ENCODE assay signal across 11 cellular contexts in the genomic region with DNA sequence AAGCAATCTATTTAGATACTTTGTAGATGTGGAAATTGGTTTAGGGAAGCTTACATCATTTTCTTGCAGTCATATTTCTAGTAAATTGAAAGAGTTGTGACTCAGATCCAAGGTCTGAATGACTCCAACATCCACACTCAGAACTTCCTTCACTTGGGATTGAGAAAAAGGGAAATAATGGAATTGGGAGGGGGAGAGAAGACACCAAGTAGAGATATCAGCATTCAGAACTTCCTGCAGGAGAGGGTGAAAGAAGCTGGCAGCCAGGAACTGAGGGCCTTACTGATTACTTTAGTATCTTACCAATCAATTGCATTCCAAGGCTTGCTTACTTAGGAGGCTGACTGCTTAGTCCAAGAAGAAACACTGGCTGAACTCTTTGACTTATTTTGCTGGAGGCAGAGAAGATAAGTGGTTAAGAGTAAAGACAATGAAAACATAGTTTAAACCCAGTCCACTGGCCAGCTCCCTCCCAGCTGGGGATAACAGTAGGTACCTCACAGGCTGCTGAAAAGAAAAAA. TPM values are rescaled to one million over a fixed set of nuclear protein-coding genes. Genes with fewer than 3 reads are reported as not detected.
DNase-seq lines count a peak whose midpoint lies in the region; TF ChIP-seq lines count a peak whose summit lies in the region.
"Had no signal": no experiment of that assay in that cellular context is flagged by ENCODE, and none has a peak within 500 bp of the region (broad histone marks: within the 10 kb centered on the region; RNA-seq: fewer than 3 reads in every experiment).

No MANE protein-coding gene starts in this region.

- no peaks in the 10 kb centered on the region for H3K36me3 Mint-ChIP-seq in dendritic cell treated with granulocyte-macrophage colony-stimulating factor and Interleukin-4, amounts not matched to agents 40 ng/mL and 50 ng/mL, for 4 days (ENCODE audit: low read depth)
- H3K36me3 Mint-ChIP-seq in immature natural killer cell = no peaks in the 10 kb centered on the region

- no peak overlapping the region for H3K9ac ChIP-seq in MM.1S (ENCODE audit: low read length)

- DNase-seq in A673 (ENCODE audit: low spot score) (no peak), M059J (ENCODE audit: low read depth) (peak; percentile 69), kidney tubule cell (ENCODE audit: low spot score) (peak; percentile 65), MM.1S (no peak), vagina (ENCODE audit: extremely low spot score in 2 of 2) (no peak), HEK293T (ENCODE audit: extremely low spot score) (no peak), immature natural killer cell (no peak)
- DNase-seq: activated naive CD4-positive, alpha-beta T cell; NCI-H2081 had no signal

- TF ChIP-seq CTCF in A673 (conservative IDR thresholded peaks at IDR 0.05; ENCODE audit: low read depth, low read length) (no peak), MM.1S (IDR thresholded peaks at IDR 0.05; ENCODE audit: low read length) (no peak), vagina (IDR thresholded peaks at IDR 0.05) (no peak)

- H3K27ac ChIP-seq in A673 (ENCODE audit: low read depth, low read length, poor library complexity, severe bottlenecking) = peak overlapping the region; percentile 31
- H3K27ac ChIP-seq in MM.1S (ENCODE audit: low read length) = no peak overlapping the region
- no peak overlapping the region for H3K27ac ChIP-seq in vagina

- H3K27me3 ChIP-seq in A673 (replicated peaks; ENCODE audit: insufficient read depth, low read depth, low read length, poor library complexity) (no peaks in the 10 kb centered on the region), MM.1S (replicated peaks; ENCODE audit: insufficient read depth, low read length) (no peaks in the 10 kb centered on the region), vagina (no peaks in the 10 kb centered on the region)

- no peaks in the 10 kb centered on the region for H3K9me2 ChIP-seq in MM.1S (replicated peaks; ENCODE audit: insufficient read depth, low read length)

- H3K4me1 Mint-ChIP-seq in dendritic cell treated with granulocyte-macrophage colony-stimulating factor and Interleukin-4, amounts not matched to agents 40 ng/mL and 50 ng/mL, for 4 days (ENCODE audit: low read depth) = peaks cover 17% of the 10 kb centered on the region
- H3K4me1 Mint-ChIP-seq in immature natural killer cell = peaks cover 0 to 4% of the 10 kb centered on the region in 2 donors

- H3K4me3 ChIP-seq in A673 (ENCODE audit: low read depth, low read length, poor library complexity, severe bottlenecking) = no peak overlapping the region
- H3K4me3 ChIP-seq in MM.1S (ENCODE audit: low read length) = no peak overlapping the region
- no peak overlapping the region for H3K4me3 ChIP-seq in vagina

- no peak for TF ChIP-seq POLR2A in vagina (IDR thresholded peaks at IDR 0.05)

- H3K36me3 ChIP-seq in A673 (ENCODE audit: insufficient read depth, low read length, poor library complexity, severe bottlenecking) = no peaks in the 10 kb centered on the region
- H3K36me3 ChIP-seq in MM.1S (replicated peaks; ENCODE audit: insufficient read depth, low read length) = no peaks in the 10 kb centered on the region
- no peaks in the 10 kb centered on the region for H3K36me3 ChIP-seq in vagina

- no TSS peak for BruUV-seq in A673 (replicated peaks; lab: Mats Ljungman, UMichigan)

- H3K27ac Mint-ChIP-seq in dendritic cell treated with granulocyte-macrophage colony-stimulating factor and Interleukin-4, amounts not matched to agents 40 ng/mL and 50 ng/mL, for 4 days = peak overlapping the region; percentile 14
- H3K27ac Mint-ChIP-seq in immature natural killer cell = no peak overlapping the region
- H3K27ac Mint-ChIP-seq: T-helper 2 cell treated with Interferon-gamma antibody and Interleukin-4, amounts not matched to agents 5 μg/mL and 100 μg/mL, for 36 hours had no signal

- no peak overlapping the region for H3K4me2 ChIP-seq in MM.1S (ENCODE audit: low read depth, low read length)

- intact Hi-C loops in A673 (cut with micrococcal nuclease; ENCODE audit: unreplicated experiment) = no loop called here
- intact Hi-C loops in dendritic cell treated with granulocyte-macrophage colony-stimulating factor and Interleukin-4, amounts not matched to agents 40 ng/mL and 50 ng/mL, for 4 days (cut with micrococcal nuclease) = no loop called here
- intact Hi-C loops in vagina (cut with DNase I) = no loop called here

- H3K9me3 ChIP-seq in A673 (ENCODE audit: low read depth, low read length, poor library complexity, severe bottlenecking) (no peaks in the 10 kb centered on the region), MM.1S (replicated peaks; ENCODE audit: insufficient read depth, low read length) (no peaks in the 10 kb centered on the region), vagina (no peaks in the 10 kb centered on the region)

- POLR2A ChIA-PET in A673 (lab: Charles Lee; ENCODE audit: low non-redundant PET) (no interaction called here), HEK293T (lab: Yijun Ruan, JAX) (no interaction called here)

- peaks cover 58% of the 10 kb centered on the region for H3K79me2 ChIP-seq in MM.1S (ENCODE audit: low read length)

- no peak overlapping the region for H3K4me3 Mint-ChIP-seq in dendritic cell treated with granulocyte-macrophage colony-stimulating factor and Interleukin-4, amounts not matched to agents 40 ng/mL and 50 ng/mL, for 4 days
- no peak overlapping the region for H3K4me3 Mint-ChIP-seq in immature natural killer cell
- H3K4me3 Mint-ChIP-seq: T-helper 2 cell treated with Interferon-gamma antibody and Interleukin-4, amounts not matched to agents 5 μg/mL and 100 μg/mL, for 36 hours had no signal

- H3K4me1 ChIP-seq in A673 (ENCODE audit: insufficient read depth, low read length, poor library complexity, severe bottlenecking) (peaks cover 40% of the 10 kb centered on the region), MM.1S (ENCODE audit: low read length) (no peaks in the 10 kb centered on the region), vagina (peaks cover 19% of the 10 kb centered on the region)

- no peaks in the 10 kb centered on the region for H3K27me3 Mint-ChIP-seq in dendritic cell treated with granulocyte-macrophage colony-stimulating factor and Interleukin-4, amounts not matched to agents 40 ng/mL and 50 ng/mL, for 4 days
- H3K27me3 Mint-ChIP-seq in immature natural killer cell (ENCODE audit: low read depth in 3 of 3) = peaks cover 0 to 2% (median under 1%) of the 10 kb centered on the region in 3 donors

- H3F3A ChIP-seq in MM.1S (ENCODE audit: insufficient read depth, low read length) = no peaks in the 10 kb centered on the region

- H2AFZ ChIP-seq in MM.1S (ENCODE audit: low read length) = no peak overlapping the region

- CTCF ChIA-PET in A673 (lab: Charles Lee) = no interaction called here
- CTCF ChIA-PET in HEK293T (lab: Yijun Ruan, JAX) = no interaction called here

- H3K9me3 Mint-ChIP-seq in dendritic cell treated with granulocyte-macrophage colony-stimulating factor and Interleukin-4, amounts not matched to agents 40 ng/mL and 50 ng/mL, for 4 days = no peaks in the 10 kb centered on the region
- peaks cover 0 to 2% (median 0%) of the 10 kb centered on the region in 6 donors for H3K9me3 Mint-ChIP-seq in immature natural killer cell
- H3K9me3 Mint-ChIP-seq: T-helper 2 cell treated with Interferon-gamma antibody and Interleukin-4, amounts not matched to agents 5 μg/mL and 100 μg/mL, for 36 hours had no signal

- H4K20me1 ChIP-seq in MM.1S (ENCODE audit: insufficient read depth, low read length) = no peaks in the 10 kb centered on the region

TF ChIP-seq in HEK293T, 16 proteins besides CTCF, POLR2A, EP300 and RAD21:
- TF ChIP-seq SP1 (IDR thresholded peaks at IDR 0.05) (no peak), ZNF384 (IDR thresholded peaks at IDR 0.05) (no peak), L3MBTL2 (conservative IDR thresholded peaks at IDR 0.05) (no peak)

RNA-seq across cellular contexts. Expression of gene APP, which starts 21.7 kb away (rescaled TPM):
- total RNA-seq in A673 (2021) (531 and 539 TPM in 2 replicates), vagina (315 TPM)
- total RNA-seq in M059J (2014; rRNA removed; shearing (Covaris generic)) = 278 and 401 TPM in 2 replicates
- polyA plus RNA-seq in immature natural killer cell = 1 to 10 TPM; 1.4 to 2.4 (median 2.4) TPM

Comparison
In these comparisons a context has a peak if more than half of its experiments do, and no peak if none do; other contexts are left out.
1. DNase-seq: peak in M059J (single experiment) and kidney tubule cell (single experiment); none in A673 (single experiment), MM.1S (single experiment), vagina (0 of 2), HEK293T (single experiment) and immature natural killer cell (0 of 3).